8 cellular contexts compared by ENCODE assay signal in the genomic region with DNA sequence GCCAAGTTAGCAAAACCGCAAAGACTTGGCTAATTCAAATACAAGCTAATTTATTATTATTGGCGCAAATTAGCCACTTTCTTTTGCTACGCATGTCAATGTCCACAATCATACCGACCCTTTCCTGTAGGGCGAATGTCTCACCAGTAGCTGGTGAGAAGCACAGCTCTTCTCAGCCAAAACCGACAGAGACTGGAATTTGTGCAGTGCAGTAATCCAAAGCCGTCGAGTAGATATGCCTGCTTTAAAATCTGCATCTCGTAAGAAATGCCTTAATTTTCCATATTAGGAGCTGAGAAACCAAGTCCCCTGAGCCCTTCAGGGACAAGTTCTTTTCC. TPM values are rescaled to one million over a fixed set of nuclear protein-coding genes. Genes with fewer than 3 reads are reported as not detected.
A peak's percentile ranks its signal among the peaks of the same experiment; 100 is the strongest.
DNase-seq lines count a peak whose midpoint lies in the region; ATAC-seq and TF ChIP-seq lines count a peak whose summit lies in the region.

No MANE protein-coding gene starts in this region.

- H3K9me3 Mint-ChIP-seq in activated naive CD4-positive, alpha-beta T cell treated with anti-CD3 and anti-CD28 coated beads, Interleukin-2, amount 50 U/mL, for 24 hours, result no peaks in the 10 kb centered on the region
- no peaks in the 10 kb centered on the region for H3K9me3 Mint-ChIP-seq in endodermal cell
- peaks cover 0 to 5% (median 0%) of the 10 kb centered on the region in 7 donors for H3K9me3 Mint-ChIP-seq in naive B cell

- H3K27ac ChIP-seq in RWPE2 (ENCODE audit: poor library complexity, severe bottlenecking) (peak overlapping the region; percentile 73), endodermal cell (ENCODE audit: low read depth, low read length) (peak overlapping the region; percentile 80)

- H3K4me3 ChIP-seq in RWPE2 (ENCODE audit: severe bottlenecking), result peak overlapping the region; percentile 69
- peak overlapping the region; percentile 83 for H3K4me3 ChIP-seq in endodermal cell (ENCODE audit: low read length)

- no peak for DNase-seq in activated naive CD4-positive, alpha-beta T cell (lab: John Stamatoyannopoulos, UW)
- no peak for DNase-seq in RWPE2 (ENCODE audit: low spot score)
- DNase-seq in endodermal cell, result no peak
- DNase-seq in naive B cell, result no peak
- DNase-seq in middle frontal gyrus (ENCODE audit: extremely low spot score, low spot score), result no peak
- no peak for DNase-seq in 8988T

- no peaks in the 10 kb centered on the region for H3K9me3 ChIP-seq in RWPE2 (ENCODE audit: severe bottlenecking)
- no peaks in the 10 kb centered on the region for H3K9me3 ChIP-seq in endodermal cell (ENCODE audit: control insufficient read depth, low read length)

- 19 to 31% methylated on average over 6 to 9 of the region's 9 CpGs for WGBS in endodermal cell (ENCODE audit: insufficient coverage in 1 of 2, insufficient read length in 1 of 2), 2 experiments

- ATAC-seq in HG02970 (IDR thresholded peaks at IDR 0.05; ENCODE audit: low FRiP score, unreplicated experiment), result peak; percentile 16
- ATAC-seq in RWPE2 (ENCODE audit: low read depth), result peak; percentile 37
- peak; percentile 39 to 40 for ATAC-seq in naive B cell (ENCODE audit: low read depth in 2 of 2)

- H3K36me3 Mint-ChIP-seq in activated naive CD4-positive, alpha-beta T cell treated with anti-CD3 and anti-CD28 coated beads, Interleukin-2, amount 50 U/mL, for 24 hours, result no peaks in the 10 kb centered on the region
- H3K36me3 Mint-ChIP-seq in endodermal cell (ENCODE audit: low read depth), result no peaks in the 10 kb centered on the region
- no peaks in the 10 kb centered on the region for H3K36me3 Mint-ChIP-seq in naive B cell

- no peaks in the 10 kb centered on the region for H3K27me3 Mint-ChIP-seq in activated naive CD4-positive, alpha-beta T cell treated with anti-CD3 and anti-CD28 coated beads, Interleukin-2, amount 50 U/mL, for 24 hours
- H3K27me3 Mint-ChIP-seq in endodermal cell (ENCODE audit: insufficient read depth) (no peaks in the 10 kb centered on the region), naive B cell (peaks cover 0 to 4% (median 0%) of the 10 kb centered on the region in 3 donors)

- H3K4me1 Mint-ChIP-seq in activated naive CD4-positive, alpha-beta T cell treated with anti-CD3 and anti-CD28 coated beads, Interleukin-2, amount 50 U/mL, for 24 hours, result peaks cover 13% of the 10 kb centered on the region
- H3K4me1 Mint-ChIP-seq in endodermal cell (peaks cover 15% of the 10 kb centered on the region), naive B cell (peaks cover 5 to 14% (median 8%) of the 10 kb centered on the region in 3 donors)

- H3K36me3 ChIP-seq in RWPE2 (ENCODE audit: low read depth), result 0 out of 2 replicates have a peak, but pooled peaks cover 3% of the 10 kb centered on the region
- no peaks in the 10 kb centered on the region for H3K36me3 ChIP-seq in endodermal cell (ENCODE audit: control insufficient read depth, insufficient read depth, low read length)

- peak overlapping the region; percentile 11 for H3K9ac ChIP-seq in endodermal cell (ENCODE audit: extremely low read depth, low read length, poor library complexity, severe bottlenecking)

- no peaks in the 10 kb centered on the region for H3K27me3 ChIP-seq in RWPE2 (ENCODE audit: insufficient read depth, poor library complexity, severe bottlenecking)
- no peaks in the 10 kb centered on the region for H3K27me3 ChIP-seq in endodermal cell (ENCODE audit: control insufficient read depth, insufficient read depth, low read length, poor library complexity, severe bottlenecking)

- TF ChIP-seq CTCF in RWPE2 (IDR thresholded peaks at IDR 0.05; ENCODE audit: poor library complexity, severe bottlenecking) (no peak), endodermal cell (conservative IDR thresholded peaks at IDR 0.05) (peak; percentile 40)

- peaks cover 16% of the 10 kb centered on the region for H3K4me1 ChIP-seq in RWPE2 (ENCODE audit: insufficient read depth, poor library complexity, severe bottlenecking)
- H3K4me1 ChIP-seq in endodermal cell (ENCODE audit: control insufficient read depth, insufficient read depth, low read length), result no peaks in the 10 kb centered on the region

- H3K27ac Mint-ChIP-seq in activated naive CD4-positive, alpha-beta T cell treated with anti-CD3 and anti-CD28 coated beads, Interleukin-2, amount 50 U/mL, for 24 hours, result peak overlapping the region; percentile 76
- H3K27ac Mint-ChIP-seq in endodermal cell, result peak overlapping the region; percentile 96
- peak overlapping the region; percentile 82 to 97 (median 96) for H3K27ac Mint-ChIP-seq in naive B cell

- peak overlapping the region; percentile 92 for H3K4me3 Mint-ChIP-seq in activated naive CD4-positive, alpha-beta T cell treated with anti-CD3 and anti-CD28 coated beads, Interleukin-2, amount 50 U/mL, for 24 hours
- H3K4me3 Mint-ChIP-seq in endodermal cell, result no peak overlapping the region
- H3K4me3 Mint-ChIP-seq in naive B cell, result peak overlapping the region in 3 of 8 donors; percentile 97 to 98 (median 98)

RNA-seq across cellular contexts. Expression of gene MINDY2, which starts 0.6 kb away (rescaled TPM):
- 10 to 100 TPM; 26.6 to 32.5 TPM for total RNA-seq in endodermal cell
- polyA plus RNA-seq in endodermal cell (2013, experiment 1 of 2), result 9.8 TPM
- polyA plus RNA-seq in endodermal cell (2013, experiment 2 of 2), result 11.1 TPM
- polyA plus RNA-seq in naive B cell (ENCODE audit: low read depth in 6 of 6), result 10 to 100 TPM in 4 of 6 donors, 1 to 10 TPM in 2; 6.3 to 20.2 (median 12.1) TPM

RNA-seq across cellular contexts. Expression of gene ADAM10, which starts 21.0 kb away (rescaled TPM):
- 100 to 1,000 TPM; 191 to 211 TPM for total RNA-seq in endodermal cell
- polyA plus RNA-seq in endodermal cell (2013, experiment 1 of 2), result 168 TPM
- polyA plus RNA-seq in endodermal cell (2013, experiment 2 of 2), result 155 TPM
- polyA plus RNA-seq in naive B cell (ENCODE audit: low read depth in 6 of 6), result 100 to 1,000 TPM; 112 to 148 (median 126) TPM
